ENCODE assay signal across 21 cellular contexts in genomic region chr11:74147199-74147929, GRCh38. TPM values are rescaled to one million over a fixed set of nuclear protein-coding genes. Genes with fewer than 3 reads are reported as not detected.
A peak's percentile ranks its signal among the peaks of the same experiment; 100 is the strongest.
DNase-seq lines count a peak whose midpoint lies in the region; ATAC-seq, FAIRE-seq and TF ChIP-seq lines count a peak whose summit lies in the region.
"Had no signal": no experiment of that assay in that cellular context is flagged by ENCODE, and none has a peak within 500 bp of the region (broad histone marks: within the 10 kb centered on the region; RNA-seq: fewer than 3 reads in every experiment).

No MANE protein-coding gene starts in this region.

- TF ChIP-seq POLR2A in GM12892 (IDR thresholded peaks at IDR 0.05; ENCODE audit: low read depth, low read length) (no peak), H1 (IDR thresholded peaks at IDR 0.05; ENCODE audit: control extremely low read depth in 1 of 2, low read depth in 2 of 2, low read length in 2 of 2) (no peak)

- TF ChIP-seq RAD21 in H1 (IDR thresholded peaks at IDR 0.05 in 1 of 2, conservative IDR thresholded peaks at IDR 0.05 in 1 of 2; ENCODE audit: low read depth in 2 of 2, low read length in 2 of 2): no peak

- H2AK5ac ChIP-seq in H1 (ENCODE audit: low read depth, low read length): no peak overlapping the region; the same call in 1 of the 2 replicates

- H2BK20ac ChIP-seq in H1 (ENCODE audit: low read length): no peak overlapping the region

- H3K36me3 Mint-ChIP-seq in activated CD4-positive, alpha-beta T cell treated with anti-CD3 and anti-CD28 coated beads for 36 hours (ENCODE audit: low read depth): peaks cover 7% of the 10 kb centered on the region
- H3K36me3 Mint-ChIP-seq in naive thymus-derived CD8-positive, alpha-beta T cell: peaks cover 10 to 30% (median 20%) of the 10 kb centered on the region in 3 donors

- intact Hi-C loops in psoas muscle (cut with DNase I): no loop called here
- intact Hi-C loops in activated CD4-positive, alpha-beta T cell treated with anti-CD3 and anti-CD28 coated beads for 36 hours (cut with DNase I, micrococcal nuclease): no loop called here

- no peak overlapping the region for H4K91ac ChIP-seq in H1 (replicated peaks; ENCODE audit: insufficient read length, low read length)

- H3K36me3 ChIP-seq in H1 (ENCODE audit: control insufficient read depth in 2 of 4, insufficient read depth in 4 of 4, low read length in 3 of 4) (no peaks in the 10 kb centered on the region), psoas muscle (ENCODE audit: insufficient read depth in 1 of 2, low read depth in 1 of 2) (no peaks in the 10 kb centered on the region)
- H3K36me3 ChIP-seq: Peyer's patch, vagina had no signal

- H4K5ac ChIP-seq in H1 (ENCODE audit: insufficient read length, low read depth, low read length): no peak overlapping the region

- no peak overlapping the region for H3K4me3 ChIP-seq in H1 (ENCODE audit: extremely low read depth in 1 of 4, insufficient read depth in 2 of 4, low read depth in 3 of 4, low read length in 4 of 4)
- H3K4me3 ChIP-seq in psoas muscle: no peak overlapping the region
- H3K4me3 ChIP-seq: dorsolateral prefrontal cortex, esophagus squamous epithelium, left lung, Peyer's patch, vagina had no signal

- H4K8ac ChIP-seq in H1 (ENCODE audit: extremely low read depth, insufficient read depth, low read length): no peak overlapping the region

- H3K27ac Mint-ChIP-seq in activated CD4-positive, alpha-beta T cell treated with anti-CD3 and anti-CD28 coated beads for 36 hours: no peak overlapping the region
- H3K27ac Mint-ChIP-seq in naive thymus-derived CD8-positive, alpha-beta T cell: no peak overlapping the region
- H3K27ac Mint-ChIP-seq: activated B cell treated with CpG ODN at 0.5 μM for 24 hours, progenitor cell of endocrine pancreas, T-cell had no signal

- H3K9me3 ChIP-seq in H1 (ENCODE audit: insufficient read depth in 2 of 2, low read depth in 1 of 2, low read length in 1 of 2) (no peaks in the 10 kb centered on the region), psoas muscle (no peaks in the 10 kb centered on the region)
- H3K9me3 ChIP-seq: esophagus squamous epithelium, left lung, Peyer's patch, vagina had no signal

- H3K79me2 ChIP-seq in H1 (ENCODE audit: control insufficient read depth in 1 of 2, insufficient read depth in 2 of 2, low read length in 2 of 2): no peaks in the 10 kb centered on the region

- H3K4ac ChIP-seq in H1 (replicated peaks; ENCODE audit: insufficient read length, low read depth, low read length): no peak overlapping the region

- H3K27me3 ChIP-seq in H1 (replicated peaks in 1 of 4; ENCODE audit: control insufficient read depth in 3 of 4, extremely low read depth in 1 of 4, insufficient read depth in 3 of 4, low read length in 3 of 4): no peaks in the 10 kb centered on the region
- no peaks in the 10 kb centered on the region for H3K27me3 ChIP-seq in psoas muscle (ENCODE audit: insufficient read depth in 3 of 3, low read length in 2 of 3)
- H3K27me3 ChIP-seq: dorsolateral prefrontal cortex, esophagus squamous epithelium, left lung, Peyer's patch, vagina had no signal

- no peak overlapping the region; the same call in 1 of the 2 replicates for H2BK5ac ChIP-seq in H1 (ENCODE audit: low read depth, low read length)

- H3K9ac ChIP-seq in H1 (replicated peaks in 1 of 4; ENCODE audit: extremely low read depth in 1 of 4, low read depth in 3 of 4, low read length in 3 of 4): no peak overlapping the region

- peak; percentile 51 for FAIRE-seq in GM12892 (lab: Jason Lieb, UNC)
- FAIRE-seq in RCC 7860 (lab: Jason Lieb, UNC): peak; percentile 75
- no peak for FAIRE-seq in H1 (lab: Jason Lieb, UNC)

- ATAC-seq in psoas muscle (peak; percentile 19 to 73 (median 54)), HG03571 (IDR thresholded peaks at IDR 0.05; ENCODE audit: unreplicated experiment) (no peak)
- ATAC-seq in activated CD4-positive, alpha-beta T cell treated with anti-CD3 and anti-CD28 coated beads for 36 hours: no peak
- ATAC-seq in naive thymus-derived CD8-positive, alpha-beta T cell: no peak
- ATAC-seq: left lung, T-cell had no signal

- CTCF ChIA-PET in H1 (lab: Charles Lee; ENCODE audit: partially characterized antibody): interaction anchor here (1.3 kb wide), 1 partner anchor 9 kb away, joined by 5 read pairs; no protein-coding TSS in a partner anchor
- CTCF ChIA-PET in activated CD4-positive, alpha-beta T cell treated with anti-CD3 and anti-CD28 coated beads for 36 hours (lab: Charles Lee): interaction anchor here (1.0 kb wide), 1 partner anchor 184 kb away, joined by 5 read pairs; no protein-coding TSS in a partner anchor

- H2BK120ac ChIP-seq in H1 (replicated peaks; ENCODE audit: low read depth, low read length): no peak overlapping the region

- no peak overlapping the region for H2BK15ac ChIP-seq in H1 (ENCODE audit: low read length)

- H3K27ac ChIP-seq in H1 (ENCODE audit: low read depth, low read length) (no peak overlapping the region), psoas muscle (no peak overlapping the region)
- H3K27ac ChIP-seq: dorsolateral prefrontal cortex, esophagus squamous epithelium, left lung, Peyer's patch, vagina had no signal

- no peaks in the 10 kb centered on the region for H3K27me3 Mint-ChIP-seq in activated CD4-positive, alpha-beta T cell treated with anti-CD3 and anti-CD28 coated beads for 36 hours
- H3K27me3 Mint-ChIP-seq in naive thymus-derived CD8-positive, alpha-beta T cell: no peaks in the 10 kb centered on the region
- H3K27me3 Mint-ChIP-seq: activated B cell treated with CpG ODN at 0.5 μM for 24 hours, progenitor cell of endocrine pancreas, T-cell had no signal

- 96% methylated on average over 5 of the region's 5 CpGs; no CpG with 5 or more reads in 1 of the 2 experiments for WGBS in H1 (ENCODE audit: extremely low coverage in 1 of 2, insufficient coverage in 1 of 2, insufficient read length in 1 of 2, insufficient replicate concordance in 2 of 2, low coverage in 1 of 2, low lambda C conversion rate in 2 of 2, missing lambda C conversion rate in 1 of 2), 2 experiments
- 59 to 82% (median 65%) methylated on average over 5 of the region's 5 CpGs for WGBS in psoas muscle, 3 donors

- POLR2A ChIA-PET in H1 (lab: Charles Lee; ENCODE audit: partially characterized antibody): interaction anchor here (0.7 to 4.3 kb wide), 4 partner anchors 8 to 24 kb away, joined by 3 to 18 read pairs (median 4); partner anchors contain the start of genes C2CD3 and PPME1
- POLR2A ChIA-PET in activated CD4-positive, alpha-beta T cell treated with anti-CD3 and anti-CD28 coated beads for 36 hours (lab: Charles Lee): no interaction called here
- POLR2A ChIA-PET in naive thymus-derived CD8-positive, alpha-beta T cell (lab: Charles Lee): no interaction called here

- H2BK12ac ChIP-seq in H1 (ENCODE audit: low read depth, low read length): peak overlapping the region; percentile 72; the same call in 1 of the 2 replicates

- H3K56ac ChIP-seq in H1 (replicated peaks; ENCODE audit: insufficient read length, low read depth, low read length): no peak overlapping the region

- no peaks in the 10 kb centered on the region; the same call in 1 of the 2 replicates for H3K79me1 ChIP-seq in H1 (ENCODE audit: low read depth, low read length)

- no peak overlapping the region for H2AFZ ChIP-seq in H1 (ENCODE audit: low read length)

- TF ChIP-seq EP300 in H1 (IDR thresholded peaks at IDR 0.05; ENCODE audit: borderline replicate concordance in 1 of 2, low read depth in 2 of 2, low read length in 2 of 2): no peak

- no peak overlapping the region for H3K18ac ChIP-seq in H1 (ENCODE audit: extremely low read depth, low read length)

- TF ChIP-seq CTCF in H1 (IDR thresholded peaks at IDR 0.05; ENCODE audit: control extremely low read depth in 1 of 3, insufficient read depth in 1 of 3, low read depth in 1 of 3, low read length in 3 of 3): no peak
- no peak for TF ChIP-seq CTCF in psoas muscle (IDR thresholded peaks at IDR 0.05)

- H3K9me3 Mint-ChIP-seq in activated CD4-positive, alpha-beta T cell treated with anti-CD3 and anti-CD28 coated beads for 36 hours (ENCODE audit: low read depth): no peaks in the 10 kb centered on the region
- no peaks in the 10 kb centered on the region for H3K9me3 Mint-ChIP-seq in naive thymus-derived CD8-positive, alpha-beta T cell
- H3K9me3 Mint-ChIP-seq: activated B cell treated with CpG ODN at 0.5 μM for 24 hours, T-cell had no signal

- no peak for DNase-seq in GM12892 (ENCODE audit: insufficient read length)
- peak; percentile 77 for DNase-seq in RCC 7860 (ENCODE audit: low spot score)
- DNase-seq in H1 (ENCODE audit: low read depth in 1 of 2, low spot score in 2 of 2): no peak
- DNase-seq in psoas muscle: no peak
- DNase-seq in NCI-H748 treated with DMSO at 0.1 percent for 48 hours (lab: John Stamatoyannopoulos, UW): no peak
- DNase-seq in activated CD4-positive, alpha-beta T cell treated with anti-CD3 and anti-CD28 coated beads for 36 hours: no peak
- no peak for DNase-seq in naive thymus-derived CD8-positive, alpha-beta T cell
- DNase-seq: activated B cell treated with CpG ODN at 0.5 μM for 24 hours; DMS 273 treated with DMSO at 0.1 percent for 48 hours; dorsolateral prefrontal cortex; esophagus squamous epithelium; left lung; MM.1S; NCI-H2029; NCI-H526 treated with DMSO at 0.1 percent for 48 hours; Peyer's patch; stimulated activated CD4-positive, alpha-beta T cell treated with anti-CD3 and anti-CD28 coated beads, Interleukin-15, amount 100 ng/mL, for 24 hours; T-cell had no signal

- H3K23ac ChIP-seq in H1 (ENCODE audit: insufficient read length): no peak overlapping the region

- H3K4me3 Mint-ChIP-seq in activated CD4-positive, alpha-beta T cell treated with anti-CD3 and anti-CD28 coated beads for 36 hours: no peak overlapping the region
- H3K4me3 Mint-ChIP-seq in naive thymus-derived CD8-positive, alpha-beta T cell: no peak overlapping the region
- H3K4me3 Mint-ChIP-seq: activated B cell treated with CpG ODN at 0.5 μM for 24 hours, T-cell had no signal

- no peak overlapping the region for H3K14ac ChIP-seq in H1 (ENCODE audit: insufficient read length)

- peaks cover 0 to 1% of the 10 kb centered on the region in 2 experiments for H4K20me1 ChIP-seq in H1 (replicated peaks in 1 of 2; ENCODE audit: control insufficient read depth in 1 of 2, insufficient read depth in 2 of 2, low read length in 2 of 2)

- no peak overlapping the region for H3K4me2 ChIP-seq in H1 (ENCODE audit: insufficient read depth in 1 of 2, low read depth in 2 of 2, low read length in 2 of 2)

- H3K4me1 ChIP-seq in H1 (replicated peaks in 1 of 4; ENCODE audit: control insufficient read depth in 3 of 4, insufficient read depth in 4 of 4, low read length in 3 of 4): no peaks in the 10 kb centered on the region
- H3K4me1 ChIP-seq in psoas muscle: peaks cover 9% of the 10 kb centered on the region
- H3K4me1 ChIP-seq: esophagus squamous epithelium, left lung, Peyer's patch, vagina had no signal

- H3K23me2 ChIP-seq in H1 (ENCODE audit: low read depth, low read length): no peaks in the 10 kb centered on the region

- peaks cover 5% of the 10 kb centered on the region for H3K4me1 Mint-ChIP-seq in activated CD4-positive, alpha-beta T cell treated with anti-CD3 and anti-CD28 coated beads for 36 hours
- peaks cover 4 to 21% (median 6%) of the 10 kb centered on the region in 4 donors for H3K4me1 Mint-ChIP-seq in naive thymus-derived CD8-positive, alpha-beta T cell
- H3K4me1 Mint-ChIP-seq: activated B cell treated with CpG ODN at 0.5 μM for 24 hours had no signal

RNA-seq across cellular contexts. Expression of gene C2CD3, which starts 23.4 kb away (rescaled TPM):
- polyA plus RNA-seq in GM12892 (2012; ENCODE audit: missing spikeins): 7.9 TPM
- total RNA-seq in H1 (2021; fragmentation: NEBNext Ultra II Directional; extraction: Animal tissue kit (Norgen Biotek cat#: 25700)): 28.7 and 29.1 TPM in 2 replicates
- polyA plus RNA-seq in H1 (2011; rRNA removed) (10.3 and 11.0 TPM in 2 replicates), psoas muscle (10 to 100 TPM in 1 of 3 donors, 1 to 10 TPM in 2; 8.4 to 12.6 (median 9.7) TPM)
- 10.8 TPM for polyA plus RNA-seq in H1 (2011; cell fraction: cytosol; rRNA removed)
- polyA plus RNA-seq in H1 (2011; cell fraction: nucleus; rRNA removed): 19.2 TPM
- polyA plus RNA-seq in H1 (2012, experiment 1 of 2): 13.3 to 20.5 TPM (median 18.6 TPM) in 4 replicates
- polyA plus RNA-seq in H1 (2012, experiment 2 of 2): 2.6 TPM
- 11.8 TPM for polyA plus RNA-seq in H1 (2013, experiment 1 of 2)
- polyA plus RNA-seq in H1 (2013, experiment 2 of 2): 9.9 TPM
- polyA minus RNA-seq in H1 (2011; rRNA and poly(A)+ RNA removed): 53.0 and 60.2 TPM in 2 replicates
- 23.8 TPM for polyA minus RNA-seq in H1 (2011; cell fraction: cytosol; rRNA and poly(A)+ RNA removed)
- polyA minus RNA-seq in H1 (2011; cell fraction: nucleus; rRNA and poly(A)+ RNA removed): 42.6 TPM
- total RNA-seq in psoas muscle: 10 to 100 TPM in 2 of 4 donors, 1 to 10 TPM in 2; 5.1 to 14.4 (median 9.7) TPM
- 10 to 100 TPM; 23.9 to 28.0 TPM for total RNA-seq in activated CD4-positive, alpha-beta T cell treated with anti-CD3 and anti-CD28 coated beads for 36 hours
- total RNA-seq in naive thymus-derived CD8-positive, alpha-beta T cell: 10 to 100 TPM; 31.1 to 42.5 TPM
- 10 to 100 TPM in 1 of 3 donors, 1 to 10 TPM in 2; 4.1 to 12.1 (median 6.2) TPM for polyA plus RNA-seq in naive thymus-derived CD8-positive, alpha-beta T cell

RNA-seq across cellular contexts. Expression of gene PPME1, which starts 23.7 kb away (rescaled TPM):
- 41.7 TPM for polyA plus RNA-seq in GM12892 (2012; ENCODE audit: missing spikeins)
- total RNA-seq in H1 (2021; fragmentation: NEBNext Ultra II Directional; extraction: Animal tissue kit (Norgen Biotek cat#: 25700)): 58.9 and 64.5 TPM in 2 replicates
- 55.1 and 66.8 TPM in 2 replicates for polyA plus RNA-seq in H1 (2011; rRNA removed)
- 46.8 TPM for polyA plus RNA-seq in H1 (2011; cell fraction: cytosol; rRNA removed)
- polyA plus RNA-seq in H1 (2011; cell fraction: nucleus; rRNA removed): 86.4 TPM
- 39.1 to 43.6 TPM (median 40.1 TPM) in 4 replicates for polyA plus RNA-seq in H1 (2012, experiment 1 of 2)
- polyA plus RNA-seq in H1 (2012, experiment 2 of 2): 37.3 TPM
- polyA plus RNA-seq in H1 (2013, experiment 1 of 2): 49.0 TPM
- 53.0 TPM for polyA plus RNA-seq in H1 (2013, experiment 2 of 2)
- polyA minus RNA-seq in H1 (2011; rRNA and poly(A)+ RNA removed): 42.5 and 56.3 TPM in 2 replicates
- polyA minus RNA-seq in H1 (2011; cell fraction: cytosol; rRNA and poly(A)+ RNA removed): 44.9 TPM
- 82.8 TPM for polyA minus RNA-seq in H1 (2011; cell fraction: nucleus; rRNA and poly(A)+ RNA removed)
- total RNA-seq in psoas muscle: 10 to 100 TPM; 39.5 to 45.9 (median 43.3) TPM
- 10 to 100 TPM; 28.3 to 47.9 (median 30.3) TPM for polyA plus RNA-seq in psoas muscle
- total RNA-seq in activated CD4-positive, alpha-beta T cell treated with anti-CD3 and anti-CD28 coated beads for 36 hours: 10 to 100 TPM; 54.2 to 61.5 TPM
- total RNA-seq in naive thymus-derived CD8-positive, alpha-beta T cell: 10 to 100 TPM; 14.0 to 23.7 TPM
- 10 to 100 TPM; 10.3 to 14.2 (median 10.9) TPM for polyA plus RNA-seq in naive thymus-derived CD8-positive, alpha-beta T cell

Comparison
In these comparisons a context has a peak if more than half of its experiments do, and no peak if none do; other contexts are left out.
1. ATAC-seq: peak in psoas muscle (4 of 4); none in activated CD4-positive, alpha-beta T cell treated with anti-CD3 and anti-CD28 coated beads for 36 hours (single experiment), naive thymus-derived CD8-positive, alpha-beta T cell (0 of 2) and HG03571 (single experiment).